8 cellular contexts compared by ENCODE assay signal in genomic region chr7:105678811-105679495, GRCh38.
A peak's percentile ranks its signal among the peaks of the same experiment; 100 is the strongest.
DNase-seq lines count a peak whose midpoint lies in the region; ATAC-seq and TF ChIP-seq lines count a peak whose summit lies in the region.

No MANE protein-coding gene starts in this region.

- no peak for TF ChIP-seq POLR2A in suprapubic skin (IDR thresholded peaks at IDR 0.05)

- peak overlapping the region; percentile 34 to 40 for H3K4me3 ChIP-seq in cardiac fibroblast (replicated peaks in 1 of 2; ENCODE audit: low read depth in 2 of 2, low read length in 2 of 2)
- peak overlapping the region; percentile 53 for H3K4me3 ChIP-seq in lower lobe of right lung
- H3K4me3 ChIP-seq in suprapubic skin = peak overlapping the region; percentile 45

- 6% methylated on average over 22 of the region's 25 CpGs for WGBS in suprapubic skin

- peak; percentile 85 for DNase-seq in AG20443 (ENCODE audit: low spot score)
- peak; percentile 28 for DNase-seq in GM20000 (ENCODE audit: low spot score)
- peak; percentile 33 to 52 for DNase-seq in NOMO-1 (lab: John Stamatoyannopoulos, UW; ENCODE audit: unreplicated experiment in 2 of 2)
- peak; percentile 62 to 83 for DNase-seq in cardiac fibroblast (ENCODE audit: low read depth in 2 of 2)
- peak; percentile 84 for DNase-seq in lower lobe of right lung
- peak; percentile 89 to 91 for DNase-seq in suprapubic skin (ENCODE audit: low spot score in 2 of 2)
- DNase-seq in H4 (ENCODE audit: low spot score) = no peak

- peak overlapping the region; percentile 80 for H3K27ac ChIP-seq in lower lobe of right lung
- peak overlapping the region; percentile 78 for H3K27ac ChIP-seq in suprapubic skin

- TF ChIP-seq CTCF in GM20000 (IDR thresholded peaks at IDR 0.05; ENCODE audit: extremely low read depth, missing control alignments) = no peak
- no peak for TF ChIP-seq CTCF in cardiac fibroblast (IDR thresholded peaks at IDR 0.05; ENCODE audit: low read depth, low read length)
- no peak for TF ChIP-seq CTCF in lower lobe of right lung (IDR thresholded peaks at IDR 0.05)
- TF ChIP-seq CTCF in suprapubic skin (IDR thresholded peaks at IDR 0.05) = no peak

- no peaks in the 10 kb centered on the region for H3K36me3 ChIP-seq in lower lobe of right lung
- H3K36me3 ChIP-seq in suprapubic skin = no peaks in the 10 kb centered on the region

- intact Hi-C loops in lower lobe of right lung (cut with DNase I) = no loop called here

- H3K4me1 ChIP-seq in lower lobe of right lung = peaks cover 61% of the 10 kb centered on the region
- H3K4me1 ChIP-seq in suprapubic skin = peaks cover 58% of the 10 kb centered on the region

- H3K9me3 ChIP-seq in lower lobe of right lung (no peaks in the 10 kb centered on the region), suprapubic skin (no peaks in the 10 kb centered on the region)

- TF ChIP-seq EP300 in suprapubic skin (IDR thresholded peaks at IDR 0.05) = no peak

- H3K27me3 ChIP-seq in lower lobe of right lung (ENCODE audit: low read depth) (no peaks in the 10 kb centered on the region), suprapubic skin (no peaks in the 10 kb centered on the region)

- ATAC-seq in lower lobe of right lung = peak; percentile 82 to 83
- no peak for ATAC-seq in HG03565 (IDR thresholded peaks at IDR 0.05; ENCODE audit: unreplicated experiment)
